28 cellular contexts compared by ENCODE assay signal in genomic region chr19:6084821-6085220, GRCh38. TPM values are rescaled to one million over a fixed set of nuclear protein-coding genes. Genes with fewer than 3 reads are reported as not detected.
"Had no signal": no experiment of that assay in that cellular context is flagged by ENCODE, and none has a peak within 500 bp of the region (broad histone marks: within the 10 kb centered on the region; RNA-seq: fewer than 3 reads in every experiment).

No MANE protein-coding gene starts in this region.

- ATAC-seq: Panc1, PC-3, Right ventricle myocardium inferior, SK-N-SH treated with all-trans-retinoic acid at 6 μM for 48 hours had no signal

- H3K27me3 ChIP-seq: SJCRH30 had no signal

- H3K36me3 ChIP-seq: SJCRH30 had no signal

- H3K27ac ChIP-seq: HL-60, SJCRH30 had no signal

- H3K9me3 ChIP-seq: SJCRH30 had no signal

- H3K27ac Mint-ChIP-seq: IgD-negative memory B cell had no signal

- H3K4me3 ChIP-seq: SJCRH30 had no signal

- H3K36me3 Mint-ChIP-seq: IgD-negative memory B cell had no signal

- H3K27me3 Mint-ChIP-seq: IgD-negative memory B cell had no signal

- H3K4me3 Mint-ChIP-seq: IgD-negative memory B cell had no signal

- DNase-seq: KBM-7; MV-4-11; NCI-H1048; NCI-H1105; NCI-H1417; NCI-H187; NCI-H2029; NCI-H2081 treated with DMSO at 0.1 percent for 48 hours; NCI-H2171; NCI-H226; NCI-H446; NCI-H510A; NCI-H524 treated with DMSO at 0.1 percent for 48 hours; NCI-H69; NCI-H774; NK-92 treated with Interleukin-12 subunit alpha and Interleukin-12 subunit beta, amount 100 ng/mL, for 24 hours; PC-3; SHP77 treated with DMSO at 0.1 percent for 48 hours; SJCRH30 had no signal

- FAIRE-seq: HTR-8/SVneo had no signal

RNA-seq across cellular contexts. Expression of gene ACSBG2, which starts 50.6 kb away (rescaled TPM):
- total RNA-seq: LHCN-M2, MCF 10A, OCI-LY7, PC-3, Right ventricle myocardium inferior, SJCRH30 had no signal
- polyA plus RNA-seq: IgD-negative memory B cell had no signal
